In genomic region chr2:136327162-136327852, GRCh38 we compare ENCODE assay signal across 8 cellular contexts.
A peak's percentile ranks its signal among the peaks of the same experiment; 100 is the strongest.
DNase-seq lines count a peak whose midpoint lies in the region; ATAC-seq and TF ChIP-seq lines count a peak whose summit lies in the region.

No MANE protein-coding gene starts in this region.

- H3K36me3 ChIP-seq in CD8-positive, alpha-beta T cell (ENCODE audit: insufficient read depth, low read length): no peaks in the 10 kb centered on the region
- H3K36me3 ChIP-seq in gastroesophageal sphincter (no peaks in the 10 kb centered on the region), uterus (no peaks in the 10 kb centered on the region)

- H3K9me3 Mint-ChIP-seq in CD8-positive, alpha-beta T cell: no peaks in the 10 kb centered on the region
- H3K9me3 Mint-ChIP-seq in activated CD4-positive, alpha-beta memory T cell treated with anti-CD3 and anti-CD28 coated beads, Interleukin-2, amount 10 ng/mL, durations not matched to agents 7 days and 5 days: peaks cover 5% of the 10 kb centered on the region

- ATAC-seq in CD8-positive, alpha-beta T cell: peak; percentile 93
- ATAC-seq in GM19467 (IDR thresholded peaks at IDR 0.05; ENCODE audit: unreplicated experiment): peak; percentile 83
- ATAC-seq in gastroesophageal sphincter: peak; percentile 46

- TF ChIP-seq POLR2A in gastroesophageal sphincter (IDR thresholded peaks at IDR 0.05): no peak
- TF ChIP-seq POLR2A in uterus (IDR thresholded peaks at IDR 0.05): no peak

- intact Hi-C loops in CD8-positive, alpha-beta T cell (cut with DNase I, micrococcal nuclease): loop anchor here (1.0 to 5.0 kb wide), 13 partner anchors 17 to 275 kb away; partner anchors contain the start of gene CXCR4 (in 1 of the 2)
- intact Hi-C loops in uterus (cut with DNase I; ENCODE audit: low total_unique reads): no loop called here
- intact Hi-C loops in posterior cingulate gyrus (cut with DNase I): no loop called here

- peaks cover 62% of the 10 kb centered on the region for H3K4me1 Mint-ChIP-seq in CD8-positive, alpha-beta T cell (ENCODE audit: low read depth)
- peaks cover 66% of the 10 kb centered on the region for H3K4me1 Mint-ChIP-seq in activated CD4-positive, alpha-beta memory T cell treated with anti-CD3 and anti-CD28 coated beads, Interleukin-2, amount 10 ng/mL, durations not matched to agents 7 days and 5 days

- H3K4me3 Mint-ChIP-seq in CD8-positive, alpha-beta T cell: peak overlapping the region; percentile 72
- H3K4me3 Mint-ChIP-seq in activated CD4-positive, alpha-beta memory T cell treated with anti-CD3 and anti-CD28 coated beads, Interleukin-2, amount 10 ng/mL, durations not matched to agents 7 days and 5 days: peak overlapping the region; percentile 59

- peak overlapping the region; percentile 94 for H3K27ac Mint-ChIP-seq in CD8-positive, alpha-beta T cell
- peak overlapping the region; percentile 90 for H3K27ac Mint-ChIP-seq in activated CD4-positive, alpha-beta memory T cell treated with anti-CD3 and anti-CD28 coated beads, Interleukin-2, amount 10 ng/mL, durations not matched to agents 7 days and 5 days

- no peak for TF ChIP-seq CTCF in CD8-positive, alpha-beta T cell (IDR thresholded peaks at IDR 0.05)
- no peak for TF ChIP-seq CTCF in gastroesophageal sphincter (IDR thresholded peaks at IDR 0.05)
- no peak for TF ChIP-seq CTCF in uterus (IDR thresholded peaks at IDR 0.05)

- H3K36me3 Mint-ChIP-seq in CD8-positive, alpha-beta T cell: no peaks in the 10 kb centered on the region
- H3K36me3 Mint-ChIP-seq in activated CD4-positive, alpha-beta memory T cell treated with anti-CD3 and anti-CD28 coated beads, Interleukin-2, amount 10 ng/mL, durations not matched to agents 7 days and 5 days (ENCODE audit: low read depth): peaks cover 16% of the 10 kb centered on the region

- TF ChIP-seq EP300 in gastroesophageal sphincter (IDR thresholded peaks at IDR 0.05): no peak

- no peaks in the 10 kb centered on the region for H3K9me3 ChIP-seq in CD8-positive, alpha-beta T cell (ENCODE audit: low read length)
- H3K9me3 ChIP-seq in gastroesophageal sphincter: no peaks in the 10 kb centered on the region
- H3K9me3 ChIP-seq in uterus: no peaks in the 10 kb centered on the region

- no peaks in the 10 kb centered on the region for H3K27me3 Mint-ChIP-seq in CD8-positive, alpha-beta T cell (ENCODE audit: low read depth)
- no peaks in the 10 kb centered on the region for H3K27me3 Mint-ChIP-seq in activated CD4-positive, alpha-beta memory T cell treated with anti-CD3 and anti-CD28 coated beads, Interleukin-2, amount 10 ng/mL, durations not matched to agents 7 days and 5 days

- peaks cover 43% of the 10 kb centered on the region for H3K4me1 ChIP-seq in CD8-positive, alpha-beta T cell (ENCODE audit: insufficient read depth, low read length)
- H3K4me1 ChIP-seq in gastroesophageal sphincter (no peaks in the 10 kb centered on the region), uterus (no peaks in the 10 kb centered on the region)

- H3K27ac ChIP-seq in CD8-positive, alpha-beta T cell (ENCODE audit: low read depth, low read length): peak overlapping the region; percentile 59
- H3K27ac ChIP-seq in gastroesophageal sphincter (no peak overlapping the region), uterus (no peak overlapping the region)

- DNase-seq in CD8-positive, alpha-beta T cell: peak; percentile 61 to 96 (median 81)
- DNase-seq in HS-5 (ENCODE audit: low read depth) (peak; percentile 0), uterus (no peak), posterior cingulate gyrus (no peak)
- peak; percentile 85 for DNase-seq in activated CD4-positive, alpha-beta memory T cell treated with anti-CD3 and anti-CD28 coated beads, Interleukin-2, amount 10 ng/mL, durations not matched to agents 7 days and 5 days
- DNase-seq in stimulated activated CD4-positive, alpha-beta T cell treated with anti-CD3 and anti-CD28 coated beads, TNF-alpha, amount 100 ng/mL, for 4 hours (ENCODE audit: low read depth in 3 of 3): peak in 2 of 3 experiments; percentile 42 to 43

- peak overlapping the region; percentile 24 for H3K4me3 ChIP-seq in CD8-positive, alpha-beta T cell (ENCODE audit: low read depth, low read length)
- no peak overlapping the region for H3K4me3 ChIP-seq in gastroesophageal sphincter
- no peak overlapping the region for H3K4me3 ChIP-seq in uterus

- POLR2A ChIA-PET in CD8-positive, alpha-beta T cell (lab: Charles Lee): interaction anchor here (0.6 to 3.0 kb wide), 18 partner anchors 8 to 330 kb away, joined by 3 to 16 read pairs (median 4); partner anchors contain the start of gene CXCR4
- POLR2A ChIA-PET in activated CD4-positive, alpha-beta memory T cell treated with anti-CD3 and anti-CD28 coated beads, Interleukin-2, amount 10 ng/mL, durations not matched to agents 7 days and 5 days (lab: Charles Lee): interaction anchor here (0.6 to 2.6 kb wide), 27 partner anchors 8 to 589 kb away, joined by 3 to 25 read pairs (median 4); partner anchors contain the start of gene DARS1

- H3K27me3 ChIP-seq in CD8-positive, alpha-beta T cell (ENCODE audit: insufficient read depth, low read length): no peaks in the 10 kb centered on the region
- H3K27me3 ChIP-seq in gastroesophageal sphincter (no peaks in the 10 kb centered on the region), uterus (no peaks in the 10 kb centered on the region)

- CTCF ChIA-PET in CD8-positive, alpha-beta T cell (lab: Charles Lee): interaction anchor here (0.6 to 1.8 kb wide), 6 partner anchors 13 to 450 kb away, joined by 3 to 6 read pairs (median 4); no protein-coding TSS in a partner anchor
- CTCF ChIA-PET in activated CD4-positive, alpha-beta memory T cell treated with anti-CD3 and anti-CD28 coated beads, Interleukin-2, amount 10 ng/mL, durations not matched to agents 7 days and 5 days (lab: Charles Lee): interaction anchor here (0.5 to 1.7 kb wide), 8 partner anchors 41 to 827 kb away, joined by 3 to 7 read pairs (median 4); no protein-coding TSS in a partner anchor

- WGBS in gastroesophageal sphincter (ENCODE audit: low coverage in 1 of 2), 2 donors: 71 to 82% methylated on average over 6 to 7 of the region's 12 CpGs

Comparison
In these comparisons a context has a peak if more than half of its experiments do, and no peak if none do; other contexts are left out.
1. DNase-seq: peak in CD8-positive, alpha-beta T cell (7 of 7), HS-5 (single experiment), activated CD4-positive, alpha-beta memory T cell treated with anti-CD3 and anti-CD28 coated beads, Interleukin-2, amount 10 ng/mL, durations not matched to agents 7 days and 5 days (single experiment) and stimulated activated CD4-positive, alpha-beta T cell treated with anti-CD3 and anti-CD28 coated beads, TNF-alpha, amount 100 ng/mL, for 4 hours (2 of 3); none in uterus (0 of 2) and posterior cingulate gyrus (0 of 10).
2. intact Hi-C loops: an anchor here in CD8-positive, alpha-beta T cell (1.0 to 5.0 kb wide); none called in uterus and posterior cingulate gyrus.
3. Peak in every context shown above with its lines, with median percentiles within 50 percentile points of each other: ATAC-seq.